8 cellular contexts compared by ENCODE assay signal in the genomic region with DNA sequence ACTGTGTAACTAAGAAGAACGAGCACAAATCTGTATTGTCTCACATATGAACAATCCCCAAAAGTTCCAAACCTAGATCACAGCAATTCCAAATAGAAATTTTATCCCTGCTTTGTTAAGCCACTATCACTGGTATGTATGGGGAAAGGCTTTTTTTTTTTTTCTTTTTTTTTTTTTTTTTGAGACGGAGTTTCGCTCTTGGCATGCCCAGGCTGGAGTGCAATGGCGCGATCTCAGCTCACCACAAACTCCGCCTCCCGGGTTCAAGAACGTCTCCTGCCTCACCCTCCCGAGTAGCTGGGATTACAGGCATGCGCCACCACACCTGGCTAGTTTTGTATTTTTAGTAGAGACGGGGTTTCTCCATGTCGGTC. TPM values are rescaled to one million over a fixed set of nuclear protein-coding genes. Genes with fewer than 3 reads are reported as not detected.
DNase-seq lines count a peak whose midpoint lies in the region; ATAC-seq and TF ChIP-seq lines count a peak whose summit lies in the region.
"Not testable (repeated sequence)": the region's sequence is repeated elsewhere in the genome, so short reads cannot be mapped to it uniquely, and the experiment has no call there.

No MANE protein-coding gene starts in this region.

- H3K27me3 ChIP-seq in endocrine pancreas (ENCODE audit: control insufficient read depth, insufficient read depth, low read length); osteoblast (ENCODE audit: insufficient read depth, low read length): not testable (repeated sequence)

- H4K20me1 ChIP-seq in osteoblast (ENCODE audit: insufficient read depth, low read length) = not testable (repeated sequence)

- not testable (repeated sequence) for TF ChIP-seq CTCF in osteoblast (IDR thresholded peaks at IDR 0.05; ENCODE audit: extremely low read depth, low read depth, low read length)

- H3K27ac ChIP-seq in osteoblast (ENCODE audit: low read depth, low read length) = peak overlapping the region; percentile 97
- H3K27ac ChIP-seq in substantia nigra (ENCODE audit: low read depth, low read length, poor library complexity, severe bottlenecking) = peak overlapping the region; percentile 79

- peak overlapping the region; percentile 69 for H3K4me3 ChIP-seq in endocrine pancreas (ENCODE audit: control insufficient read depth, insufficient read depth, low read length)
- H3K4me3 ChIP-seq in osteoblast (ENCODE audit: insufficient read depth, low read length) = peak overlapping the region; percentile 98

- peak overlapping the region; percentile 24 for H3K9ac ChIP-seq in endocrine pancreas (ENCODE audit: control insufficient read depth, insufficient read depth, low read length)

- DNase-seq in COLO829 (ENCODE audit: low spot score) (peak; percentile 29), RPMI8226 (peak; percentile 15), iris pigment epithelial cell (ENCODE audit: low read depth) (peak; percentile 23), osteoblast (ENCODE audit: insufficient read length, low spot score, missing footprints) (peak; percentile 82), substantia nigra (lab: John Stamatoyannopoulos, UW) (peak in 1 of 49 donors; percentile 38)
- DNase-seq in activated naive CD4-positive, alpha-beta T cell treated with Interleukin-2 at 50 U/mL for 16 hours = peak; percentile 14

- ATAC-seq in HG03432 (IDR thresholded peaks at IDR 0.05; ENCODE audit: unreplicated experiment) = peak; percentile 10

- H3K36me3 ChIP-seq in endocrine pancreas (ENCODE audit: control insufficient read depth, insufficient read depth, low read length) = not testable (repeated sequence)
- peaks cover 15% of the 10 kb centered on the region for H3K36me3 ChIP-seq in osteoblast (ENCODE audit: insufficient read depth, low read length)

- not testable (repeated sequence) for H3K9me3 ChIP-seq in endocrine pancreas (ENCODE audit: control insufficient read depth, low read length); osteoblast (ENCODE audit: low read depth, low read length)

- H2AFZ ChIP-seq in osteoblast (ENCODE audit: low read length) = peak overlapping the region; percentile 94

- H3K4me1 ChIP-seq in endocrine pancreas (ENCODE audit: control insufficient read depth, insufficient read depth, low read length); osteoblast (ENCODE audit: insufficient read depth, low read length): not testable (repeated sequence)

- H3K79me2 ChIP-seq in osteoblast (ENCODE audit: insufficient read depth, low read length) = peaks cover 49% of the 10 kb centered on the region

- H3K4me2 ChIP-seq in osteoblast (ENCODE audit: insufficient read depth, low read length) = peak overlapping the region; percentile 98

RNA-seq across cellular contexts. Expression of a gene that starts 0.8 kb away (rescaled TPM):
- total RNA-seq in osteoblast = 24.5 and 28.6 TPM in 2 replicates

RNA-seq across cellular contexts. Expression of a gene that starts 24.4 kb away (rescaled TPM):
- total RNA-seq in osteoblast = 64.8 and 69.1 TPM in 2 replicates
